Comparison of ENCODE assay signal across 1 cellular context in genomic region chr3:129118745-129119144, GRCh38.
TF ChIP-seq lines count a peak whose summit lies in the region.

No MANE protein-coding gene starts in this region.

TF ChIP-seq in GM23338, 12 proteins besides CTCF, POLR2A, EP300 and RAD21 (continued from another document):
- TF ChIP-seq, protein P1, sequence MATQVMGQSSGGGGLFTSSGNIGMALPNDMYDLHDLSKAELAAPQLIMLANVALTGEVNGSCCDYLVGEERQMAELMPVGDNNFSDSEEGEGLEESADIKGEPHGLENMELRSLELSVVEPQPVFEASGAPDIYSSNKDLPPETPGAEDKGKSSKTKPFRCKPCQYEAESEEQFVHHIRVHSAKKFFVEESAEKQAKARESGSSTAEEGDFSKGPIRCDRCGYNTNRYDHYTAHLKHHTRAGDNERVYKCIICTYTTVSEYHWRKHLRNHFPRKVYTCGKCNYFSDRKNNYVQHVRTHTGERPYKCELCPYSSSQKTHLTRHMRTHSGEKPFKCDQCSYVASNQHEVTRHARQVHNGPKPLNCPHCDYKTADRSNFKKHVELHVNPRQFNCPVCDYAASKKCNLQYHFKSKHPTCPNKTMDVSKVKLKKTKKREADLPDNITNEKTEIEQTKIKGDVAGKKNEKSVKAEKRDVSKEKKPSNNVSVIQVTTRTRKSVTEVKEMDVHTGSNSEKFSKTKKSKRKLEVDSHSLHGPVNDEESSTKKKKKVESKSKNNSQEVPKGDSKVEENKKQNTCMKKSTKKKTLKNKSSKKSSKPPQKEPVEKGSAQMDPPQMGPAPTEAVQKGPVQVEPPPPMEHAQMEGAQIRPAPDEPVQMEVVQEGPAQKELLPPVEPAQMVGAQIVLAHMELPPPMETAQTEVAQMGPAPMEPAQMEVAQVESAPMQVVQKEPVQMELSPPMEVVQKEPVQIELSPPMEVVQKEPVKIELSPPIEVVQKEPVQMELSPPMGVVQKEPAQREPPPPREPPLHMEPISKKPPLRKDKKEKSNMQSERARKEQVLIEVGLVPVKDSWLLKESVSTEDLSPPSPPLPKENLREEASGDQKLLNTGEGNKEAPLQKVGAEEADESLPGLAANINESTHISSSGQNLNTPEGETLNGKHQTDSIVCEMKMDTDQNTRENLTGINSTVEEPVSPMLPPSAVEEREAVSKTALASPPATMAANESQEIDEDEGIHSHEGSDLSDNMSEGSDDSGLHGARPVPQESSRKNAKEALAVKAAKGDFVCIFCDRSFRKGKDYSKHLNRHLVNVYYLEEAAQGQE (IDR thresholded peaks at IDR 0.05; ENCODE audit: unreplicated experiment), result no peak
- TF ChIP-seq ZNF331 (CRISPR knock-in tag; IDR thresholded peaks at IDR 0.05; ENCODE audit: low read depth) (no peak), NANOG (IDR thresholded peaks at IDR 0.05; ENCODE audit: borderline replicate concordance) (no peak), JUNB (IDR thresholded peaks at IDR 0.05; ENCODE audit: unreplicated experiment) (no peak)
TF ChIP-seq in GM23338: peak in this region for 0.
